In genomic region chr7:74254858-74255379, GRCh38 we compare ENCODE assay signal across 8 cellular contexts. TPM values are rescaled to one million over a fixed set of nuclear protein-coding genes. Genes with fewer than 3 reads are reported as not detected.
DNase-seq lines count a peak whose midpoint lies in the region; ATAC-seq, FAIRE-seq and TF ChIP-seq lines count a peak whose summit lies in the region.

No MANE protein-coding gene starts in this region.

- no peaks in the 10 kb centered on the region for H3K9me1 ChIP-seq in endothelial cell of umbilical vein (replicated peaks; ENCODE audit: control insufficient read depth, extremely low read depth, insufficient read depth, low read length)

- peak overlapping the region; percentile 93 for H2AFZ ChIP-seq in endothelial cell of umbilical vein (ENCODE audit: low read depth, low read length)

- H3K4me1 ChIP-seq in ES-I3 (ENCODE audit: insufficient read depth, low read length) (no peaks in the 10 kb centered on the region; the same call in 1 of the 2 replicates), Panc1 (ENCODE audit: control insufficient read depth, insufficient read depth, low read length) (peaks cover 15% of the 10 kb centered on the region), endothelial cell of umbilical vein (ENCODE audit: control insufficient read depth, extremely low read depth, insufficient read depth, low read length) (peaks cover 22% of the 10 kb centered on the region), pancreas (peaks cover 0 to 10% (median 10%) of the 10 kb centered on the region in 3 donors)

- in situ Hi-C loops in Panc1 (cut with HindIII; ENCODE audit: low pct_unique_long_range_greater_than_20kb, low sequenced_read_pairs): no loop called here

- no peak for DNase-seq in Panc1 (ENCODE audit: low read depth, low spot score)
- DNase-seq in endothelial cell of umbilical vein (ENCODE audit: low read depth, low spot score): no peak
- peak in 1 of 6 donors; percentile 21 for DNase-seq in pancreas
- no peak for DNase-seq in HuH-7.5 (ENCODE audit: low spot score)
- DNase-seq in NOMO-1 treated with dmso at 0.1 percent for 144 hours (lab: John Stamatoyannopoulos, UW; ENCODE audit: unreplicated experiment): no peak

- H3K9ac ChIP-seq in ES-I3 (ENCODE audit: low read depth, low read length) (peak overlapping the region; percentile 93), endothelial cell of umbilical vein (replicated peaks; ENCODE audit: extremely low read depth, insufficient read depth, low read length) (peak overlapping the region; percentile 85)

- TF ChIP-seq CTCF in Panc1 (IDR thresholded peaks at IDR 0.05): no peak
- TF ChIP-seq CTCF in endothelial cell of umbilical vein (IDR thresholded peaks at IDR 0.05; ENCODE audit: extremely low read depth in 1 of 2, insufficient read depth in 1 of 2, low read depth in 1 of 2, low read length in 2 of 2): no peak
- no peak for TF ChIP-seq CTCF in pancreas (IDR thresholded peaks at IDR 0.05)

- H3K4me2 ChIP-seq in endothelial cell of umbilical vein (ENCODE audit: insufficient read depth, low read length): peak overlapping the region; percentile 44

- peak; percentile 77 for FAIRE-seq in endothelial cell of umbilical vein (lab: Jason Lieb, UNC)
- no peak for FAIRE-seq in pancreas (lab: Jason Lieb, UNC)

- CTCF ChIA-PET in Panc1 (lab: Charles Lee): interaction anchor here (0.7 kb wide), 1 partner anchor 21 kb away, joined by 4 read pairs; no protein-coding TSS in a partner anchor
- CTCF ChIA-PET in endothelial cell of umbilical vein (lab: Charles Lee): interaction anchor here (0.7 to 1.9 kb wide), 7 partner anchors 10 to 147 kb away, joined by 3 to 13 read pairs (median 4); no protein-coding TSS in a partner anchor

- POLR2A ChIA-PET in Panc1 (lab: Charles Lee) (no interaction called here), endothelial cell of umbilical vein (lab: Charles Lee) (interaction anchor here (0.6 to 1.2 kb wide), 2 partner anchors 10 to 25 kb away, joined by 4 to 7 read pairs; no protein-coding TSS in a partner anchor)

- dilution Hi-C loops in endothelial cell of umbilical vein (cut with MboI; ENCODE audit: extremely low pct_ligation_motif_present, low sequenced_read_pairs): no loop called here

- peak overlapping the region; percentile 74 to 88 for H3K4me3 ChIP-seq in Panc1 (ENCODE audit: low read depth in 2 of 2, low read length in 2 of 2)
- H3K4me3 ChIP-seq in endothelial cell of umbilical vein (replicated peaks in 1 of 3; ENCODE audit: insufficient read depth in 1 of 3, low read depth in 1 of 3, low read length in 3 of 3): peak overlapping the region; percentile 42 to 78 (median 75)
- peak overlapping the region; percentile 36 to 78 (median 64) for H3K4me3 ChIP-seq in pancreas

- no peak for TF ChIP-seq POLR2A in endothelial cell of umbilical vein (IDR thresholded peaks at IDR 0.05; ENCODE audit: low read depth, low read length)

- BruUV-seq in Panc1 (replicated peaks; lab: Mats Ljungman, UMichigan) (TSS peak; percentile 93), endothelial cell of umbilical vein (replicated peaks; lab: Mats Ljungman, UMichigan) (no TSS peak)

- peaks cover 9% of the 10 kb centered on the region for H3K36me3 ChIP-seq in ES-I3 (ENCODE audit: insufficient read depth, low read length)
- no peaks in the 10 kb centered on the region; the same call in 1 of the 2 replicates for H3K36me3 ChIP-seq in Panc1 (ENCODE audit: control insufficient read depth, insufficient read depth, low read length)
- H3K36me3 ChIP-seq in endothelial cell of umbilical vein (ENCODE audit: control insufficient read depth in 2 of 2, extremely low read depth in 1 of 2, insufficient read depth in 2 of 2, low read length in 2 of 2): peaks cover 0 to 2% of the 10 kb centered on the region in 2 experiments
- no peaks in the 10 kb centered on the region for H3K36me3 ChIP-seq in pancreas

- peaks cover 15% of the 10 kb centered on the region for H3K79me2 ChIP-seq in endothelial cell of umbilical vein (ENCODE audit: control insufficient read depth, insufficient read depth, low read length)

- H3K27me3 ChIP-seq in Panc1 (ENCODE audit: control insufficient read depth, insufficient read depth, low read length): no peaks in the 10 kb centered on the region
- no peaks in the 10 kb centered on the region for H3K27me3 ChIP-seq in endothelial cell of umbilical vein (ENCODE audit: control insufficient read depth in 2 of 2, insufficient read depth in 2 of 2, low read length in 2 of 2)
- H3K27me3 ChIP-seq in pancreas: no peaks in the 10 kb centered on the region

- peak overlapping the region; percentile 85 for H3K27ac ChIP-seq in Panc1 (ENCODE audit: low read length)
- peak overlapping the region; percentile 79 for H3K27ac ChIP-seq in endothelial cell of umbilical vein (ENCODE audit: insufficient read depth, low read depth, low read length)
- peak overlapping the region; percentile 81 to 96 (median 91) for H3K27ac ChIP-seq in pancreas

- H4K20me1 ChIP-seq in endothelial cell of umbilical vein (replicated peaks; ENCODE audit: control insufficient read depth, extremely low read depth, insufficient read depth, low read length): no peaks in the 10 kb centered on the region

- no peaks in the 10 kb centered on the region for H3K9me3 ChIP-seq in ES-I3 (ENCODE audit: control insufficient read depth, insufficient read depth, low read length)
- H3K9me3 ChIP-seq in Panc1 (ENCODE audit: control insufficient read depth, insufficient read depth, low read depth, low read length): no peaks in the 10 kb centered on the region
- no peaks in the 10 kb centered on the region for H3K9me3 ChIP-seq in endothelial cell of umbilical vein (replicated peaks; ENCODE audit: control insufficient read depth, insufficient read depth, low read length)
- H3K9me3 ChIP-seq in pancreas: no peaks in the 10 kb centered on the region

- ATAC-seq in Panc1: no peak
- no peak for ATAC-seq in pancreas
- ATAC-seq in GM21717 (IDR thresholded peaks at IDR 0.05; ENCODE audit: unreplicated experiment): no peak
- no peak for ATAC-seq in HG03571 (IDR thresholded peaks at IDR 0.05; ENCODE audit: unreplicated experiment)

- intact Hi-C loops in Panc1 (cut with micrococcal nuclease; ENCODE audit: unreplicated experiment): no loop called here
- intact Hi-C loops in endothelial cell of umbilical vein (cut with micrococcal nuclease): loop anchor here (1.0 to 5.0 kb wide), 5 partner anchors 17 to 138 kb away; partner anchors contain the start of gene CLIP2
- intact Hi-C loops in pancreas (cut with DNase I): no loop called here

- 11% methylated on average over 20 of the region's 20 CpGs for WGBS in pancreas, 2 donors

TF ChIP-seq in endothelial cell of umbilical vein, 7 proteins besides CTCF, POLR2A, EP300 and RAD21 (continues in another document):
- TF ChIP-seq POLR2AphosphoS5 (IDR thresholded peaks at IDR 0.05; ENCODE audit: insufficient read depth, low read depth, low read length): no peak
- no peak for TF ChIP-seq EZH2 (IDR thresholded peaks at IDR 0.05; ENCODE audit: borderline replicate concordance, low read depth, low read length, severe bottlenecking)
- no peak for TF ChIP-seq MAX (IDR thresholded peaks at IDR 0.05; ENCODE audit: insufficient read depth, insufficient read length)
- no peak for TF ChIP-seq GATA2 (IDR thresholded peaks at IDR 0.05; ENCODE audit: insufficient read depth, insufficient read length, low read depth, low read length)
- no peak for TF ChIP-seq MYC (IDR thresholded peaks at IDR 0.05; ENCODE audit: low read depth, low read length)

RNA-seq across cellular contexts. Expression of gene RFC2, which starts 0.7 kb away (rescaled TPM):
- total RNA-seq in Panc1 (2021; ENCODE audit: unreplicated experiment) (56.2 TPM), endothelial cell of umbilical vein (40.0 and 44.3 TPM in 2 replicates), pancreas (10 to 100 TPM in 1 of 6 donors, 1 to 10 TPM in 5; 8.8 to 10.4 (median 9.3) TPM)
- polyA plus RNA-seq in Panc1 (2012; ENCODE audit: insufficient read length): 42.8 TPM
- polyA plus RNA-seq in endothelial cell of umbilical vein (17.8 and 24.4 TPM in 2 replicates), pancreas (10 to 100 TPM in 1 of 2 donors, 1 to 10 TPM in 1; 8.1 to 11.4 TPM)
- 29.2 and 35.4 TPM in 2 replicates for polyA plus RNA-seq in endothelial cell of umbilical vein (2011; cell fraction: cytosol; rRNA removed)
- 17.6 and 18.0 TPM in 2 replicates for polyA plus RNA-seq in endothelial cell of umbilical vein (2011; cell fraction: nucleus; rRNA removed)
- 20.6 and 30.8 TPM in 2 replicates for polyA plus RNA-seq in endothelial cell of umbilical vein (2012)
- polyA minus RNA-seq in endothelial cell of umbilical vein: 32.7 and 46.1 TPM in 2 replicates
- 52.8 TPM for polyA minus RNA-seq in endothelial cell of umbilical vein (2011; cell fraction: cytosol; rRNA and poly(A)+ RNA removed)
- polyA minus RNA-seq in endothelial cell of umbilical vein (2011; cell fraction: nucleus; rRNA and poly(A)+ RNA removed): 8.2 and 13.6 TPM in 2 replicates

RNA-seq across cellular contexts. Expression of gene CLIP2, which starts 34.3 kb away (rescaled TPM):
- 39.9 TPM for total RNA-seq in Panc1 (2021; ENCODE audit: unreplicated experiment)
- polyA plus RNA-seq in Panc1 (2012; ENCODE audit: insufficient read length): 47.7 TPM
- total RNA-seq in endothelial cell of umbilical vein: 37.1 and 38.0 TPM in 2 replicates
- 8.1 and 8.3 TPM in 2 replicates for polyA plus RNA-seq in endothelial cell of umbilical vein
- 8.6 and 10.3 TPM in 2 replicates for polyA plus RNA-seq in endothelial cell of umbilical vein (2011; cell fraction: cytosol; rRNA removed)
- polyA plus RNA-seq in endothelial cell of umbilical vein (2011; cell fraction: nucleus; rRNA removed): 12.8 and 13.4 TPM in 2 replicates
- polyA plus RNA-seq in endothelial cell of umbilical vein (2012): 14.5 and 18.6 TPM in 2 replicates
- polyA minus RNA-seq in endothelial cell of umbilical vein: 16.3 and 16.4 TPM in 2 replicates
- 3.8 TPM for polyA minus RNA-seq in endothelial cell of umbilical vein (2011; cell fraction: cytosol; rRNA and poly(A)+ RNA removed)
- 11.4 and 21.5 TPM in 2 replicates for polyA minus RNA-seq in endothelial cell of umbilical vein (2011; cell fraction: nucleus; rRNA and poly(A)+ RNA removed)
- total RNA-seq in pancreas: 10 to 100 TPM; 14.7 to 29.8 (median 20.8) TPM
- polyA plus RNA-seq in pancreas: 10 to 100 TPM in 1 of 2 donors, 1 to 10 TPM in 1; 8.5 to 30.6 TPM

RNA-seq across cellular contexts. Expression of gene LAT2, which starts 45.1 kb away (rescaled TPM):
- 2.7 TPM for total RNA-seq in Panc1 (2021; ENCODE audit: unreplicated experiment)
- polyA plus RNA-seq in Panc1 (2012; ENCODE audit: insufficient read length): 3.2 TPM
- total RNA-seq in endothelial cell of umbilical vein: 1.1 and 1.8 TPM in 2 replicates
- polyA plus RNA-seq in endothelial cell of umbilical vein: 0.57 and 1.0 TPM in 2 replicates
- 0.28 and 0.52 TPM in 2 replicates for polyA plus RNA-seq in endothelial cell of umbilical vein (2011; cell fraction: cytosol; rRNA removed)
- polyA plus RNA-seq in endothelial cell of umbilical vein (2011; cell fraction: nucleus; rRNA removed): 3.3 and 3.8 TPM in 2 replicates
- 0.61 and 0.84 TPM in 2 replicates for polyA plus RNA-seq in endothelial cell of umbilical vein (2012)
- 0.36 and 1.3 TPM in 2 replicates for polyA minus RNA-seq in endothelial cell of umbilical vein
- not detected for polyA minus RNA-seq in endothelial cell of umbilical vein (2011; cell fraction: cytosol; rRNA and poly(A)+ RNA removed)
- 0.96 and 1.5 TPM in 2 replicates for polyA minus RNA-seq in endothelial cell of umbilical vein (2011; cell fraction: nucleus; rRNA and poly(A)+ RNA removed)
- total RNA-seq in pancreas: 10 to 100 TPM in 1 of 6 donors, 1 to 10 TPM in 4, under 1 TPM in 1; 0.65 to 14.3 (median 2.7) TPM
- polyA plus RNA-seq in pancreas: 10 to 100 TPM in 1 of 2 donors, 1 to 10 TPM in 1; 4.6 to 17.5 TPM
